In the genomic region with DNA sequence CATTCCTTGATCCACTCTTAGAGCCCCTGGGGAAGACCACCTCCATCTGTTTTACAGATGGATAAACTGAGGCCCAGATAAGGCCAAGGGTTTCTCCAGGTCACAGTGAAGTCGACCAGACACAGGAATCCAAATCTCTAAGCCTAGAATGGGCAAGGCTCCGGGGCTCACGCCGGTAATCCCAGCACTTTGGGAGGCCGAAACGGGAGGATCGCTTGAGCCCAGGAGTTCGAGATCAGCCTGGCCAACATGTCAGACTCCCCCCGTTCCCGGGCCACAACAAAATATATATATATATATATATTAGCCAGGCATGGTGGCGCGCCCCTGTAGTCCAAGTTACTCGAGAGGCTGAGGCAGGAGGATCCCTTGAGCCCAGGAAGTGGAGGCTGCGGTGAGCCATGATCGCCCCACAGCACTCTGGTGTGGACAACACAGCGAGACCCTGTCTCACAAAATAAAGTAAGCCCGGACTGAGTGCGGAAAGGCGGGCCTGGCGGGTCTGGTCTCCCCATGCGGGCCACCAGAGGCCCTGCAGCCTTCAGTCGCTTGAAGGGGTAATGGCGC, we compare ENCODE assay signal across 8 cellular contexts. TPM values are rescaled to one million over a fixed set of nuclear protein-coding genes. Genes with fewer than 3 reads are reported as not detected.
DNase-seq lines count a peak whose midpoint lies in the region; ATAC-seq and TF ChIP-seq lines count a peak whose summit lies in the region.

No MANE protein-coding gene starts in this region.

- BruUV-seq in HCT116 (replicated peaks; lab: Mats Ljungman, UMichigan) = TSS peak; percentile 76

- intact Hi-C loops in HCT116 (cut with micrococcal nuclease) = no loop called here

- H3F3A ChIP-seq in smooth muscle cell (ENCODE audit: low read depth) = peaks cover 26% of the 10 kb centered on the region

- H3K79me2 ChIP-seq in HCT116 (ENCODE audit: insufficient read depth, low read length) (peaks cover 43% of the 10 kb centered on the region), smooth muscle cell (ENCODE audit: low read depth) (peaks cover 37% of the 10 kb centered on the region)

- H3K27me3 ChIP-seq in HCT116 (ENCODE audit: insufficient read depth, low read length) (no peaks in the 10 kb centered on the region), WERI-Rb-1 (ENCODE audit: insufficient read depth, low read depth, severe bottlenecking) (no peaks in the 10 kb centered on the region), foreskin keratinocyte (no peaks in the 10 kb centered on the region), smooth muscle cell (ENCODE audit: low read depth) (no peaks in the 10 kb centered on the region)

- ATAC-seq in HCT116 (no peak), foreskin keratinocyte (no peak), GM19328 (IDR thresholded peaks at IDR 0.05; ENCODE audit: unreplicated experiment) (no peak), HG03196 (IDR thresholded peaks at IDR 0.05; ENCODE audit: unreplicated experiment) (no peak)

- peak overlapping the region; percentile 38 to 40 for H3K4me3 ChIP-seq in HCT116 (replicated peaks in 1 of 2; ENCODE audit: low read depth in 1 of 2, low read length in 2 of 2)
- no peak overlapping the region for H3K4me3 ChIP-seq in WERI-Rb-1 (ENCODE audit: low read depth, low read length)
- H3K4me3 ChIP-seq in smooth muscle cell = peak overlapping the region; percentile 36

- H3K9ac ChIP-seq in HCT116 (ENCODE audit: low read length) (peak overlapping the region; percentile 48), smooth muscle cell (ENCODE audit: low read depth) (peak overlapping the region; percentile 30)

- POLR2A ChIA-PET in HCT116 (lab: Charles Lee) = no interaction called here

- TF ChIP-seq CTCF in HCT116 (IDR thresholded peaks at IDR 0.05 in 2 of 3, conservative IDR thresholded peaks at IDR 0.05 in 1 of 3; ENCODE audit: borderline replicate concordance in 1 of 3, insufficient read depth in 1 of 3, low read depth in 2 of 3, low read length in 2 of 3) = no peak
- TF ChIP-seq CTCF in WERI-Rb-1 (IDR thresholded peaks at IDR 0.05; ENCODE audit: low read depth, low read length) = no peak
- TF ChIP-seq CTCF in foreskin keratinocyte (conservative IDR thresholded peaks at IDR 0.05) = peak; percentile 3
- TF ChIP-seq CTCF in smooth muscle cell (IDR thresholded peaks at IDR 0.05; ENCODE audit: borderline replicate concordance, insufficient read depth, poor library complexity, severe bottlenecking) = no peak

- H3K36me3 ChIP-seq in HCT116 (ENCODE audit: control insufficient read depth in 1 of 2, insufficient read depth in 2 of 2, low read length in 2 of 2) = peaks cover 21 to 43% of the 10 kb centered on the region in 2 experiments
- H3K36me3 ChIP-seq in WERI-Rb-1 = peaks cover 44% of the 10 kb centered on the region
- no peaks in the 10 kb centered on the region for H3K36me3 ChIP-seq in smooth muscle cell (ENCODE audit: low read depth)

- TF ChIP-seq POLR2A in HCT116 (IDR thresholded peaks at IDR 0.05; ENCODE audit: borderline replicate concordance, extremely low read depth, insufficient read depth, insufficient read length) = no peak

- H3K27ac ChIP-seq in HCT116 (ENCODE audit: low read depth, low read length) (peak overlapping the region; percentile 47), WERI-Rb-1 (peak overlapping the region; percentile 65), foreskin keratinocyte (peak overlapping the region; percentile 6), smooth muscle cell (ENCODE audit: low read depth) (no peak overlapping the region)

- H3K9me2 ChIP-seq in HCT116 (ENCODE audit: insufficient read depth) = no peaks in the 10 kb centered on the region

- CTCF ChIA-PET in HCT116 (lab: Charles Lee) = no interaction called here

- H3K4me1 ChIP-seq in HCT116 (ENCODE audit: control insufficient read depth in 1 of 2, insufficient read depth in 2 of 2, low read length in 2 of 2) (peaks cover 7 to 33% of the 10 kb centered on the region in 2 experiments; a peak in 3 of 4 replicates), foreskin keratinocyte (no peaks in the 10 kb centered on the region), smooth muscle cell (ENCODE audit: low read depth) (peaks cover 13% of the 10 kb centered on the region)

- no peak for DNase-seq in HCT116 (ENCODE audit: low read depth, low spot score)
- no peak for DNase-seq in WERI-Rb-1
- DNase-seq in foreskin keratinocyte = no peak
- no peak for DNase-seq in smooth muscle cell (lab: John Stamatoyannopoulos, UW; ENCODE audit: unreplicated experiment)
- no peak for DNase-seq in HUDEP-2 (lab: John Stamatoyannopoulos, UW; ENCODE audit: unreplicated experiment in 76 of 76)
- DNase-seq in Kasumi-1 (lab: John Stamatoyannopoulos, UW) = no peak

- H4K20me1 ChIP-seq in HCT116 (ENCODE audit: insufficient read depth) = peaks cover 19% of the 10 kb centered on the region; the same call in 1 of the 2 replicates
- H4K20me1 ChIP-seq in smooth muscle cell (ENCODE audit: low read depth) = peaks cover 43% of the 10 kb centered on the region

- 67% methylated on average over 23 of the region's 23 CpGs for WGBS in smooth muscle cell (ENCODE audit: low lambda C conversion rate)

- no peak for TF ChIP-seq RAD21 in HCT116 (IDR thresholded peaks at IDR 0.05; ENCODE audit: low read depth)

- no peaks in the 10 kb centered on the region for H3K9me3 ChIP-seq in HCT116 (ENCODE audit: control insufficient read depth in 1 of 2, insufficient read depth in 1 of 2, low read depth in 1 of 2, low read length in 2 of 2)
- H3K9me3 ChIP-seq in WERI-Rb-1 (ENCODE audit: severe bottlenecking) = peaks cover 2% of the 10 kb centered on the region
- no peaks in the 10 kb centered on the region for H3K9me3 ChIP-seq in smooth muscle cell (replicated peaks; ENCODE audit: low read depth)

- RAD21 ChIA-PET in HCT116 (lab: Charles Lee; ENCODE audit: low non-redundant PET in 1 of 2, low total read pairs in 2 of 2, uncharacterized antibody in 2 of 2, unreplicated experiment in 2 of 2) = no interaction called here

- H3K4me2 ChIP-seq in HCT116 (ENCODE audit: low read length) = peak overlapping the region; percentile 85
- H3K4me2 ChIP-seq in smooth muscle cell = peak overlapping the region; percentile 80

- no peak overlapping the region for H2AFZ ChIP-seq in HCT116 (ENCODE audit: low read depth, low read length, poor library complexity, severe bottlenecking)
- peak overlapping the region; percentile 85 for H2AFZ ChIP-seq in smooth muscle cell (ENCODE audit: low read depth)

TF ChIP-seq in HCT116, 20 proteins besides CTCF, POLR2A, EP300 and RAD21 (continues in another document):
- TF ChIP-seq POLR2AphosphoS5 (IDR thresholded peaks at IDR 0.05; ENCODE audit: low read depth, low read length) = no peak
- no peak for TF ChIP-seq ZNF274 (IDR thresholded peaks at IDR 0.05; ENCODE audit: low read depth, low read length)
- no peak for TF ChIP-seq YY1 (IDR thresholded peaks at IDR 0.05; ENCODE audit: extremely low read depth, insufficient replicate concordance, low read depth, low read length)
- TF ChIP-seq, protein P1, sequence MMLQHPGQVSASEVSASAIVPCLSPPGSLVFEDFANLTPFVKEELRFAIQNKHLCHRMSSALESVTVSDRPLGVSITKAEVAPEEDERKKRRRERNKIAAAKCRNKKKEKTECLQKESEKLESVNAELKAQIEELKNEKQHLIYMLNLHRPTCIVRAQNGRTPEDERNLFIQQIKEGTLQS (IDR thresholded peaks at IDR 0.05) = no peak
- no peak for TF ChIP-seq SRF (IDR thresholded peaks at IDR 0.05; ENCODE audit: low read depth)
- TF ChIP-seq, protein P2, sequence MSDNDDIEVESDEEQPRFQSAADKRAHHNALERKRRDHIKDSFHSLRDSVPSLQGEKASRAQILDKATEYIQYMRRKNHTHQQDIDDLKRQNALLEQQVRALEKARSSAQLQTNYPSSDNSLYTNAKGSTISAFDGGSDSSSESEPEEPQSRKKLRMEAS (IDR thresholded peaks at IDR 0.05) = no peak
- TF ChIP-seq ELF1 (IDR thresholded peaks at IDR 0.05; ENCODE audit: borderline replicate concordance, low read depth) = no peak
- TF ChIP-seq EZH2 (IDR thresholded peaks at IDR 0.05) = no peak

RNA-seq across cellular contexts. Expression of gene RPL13A, which starts 0.6 kb away (rescaled TPM):
- total RNA-seq in HCT116 (2021; ENCODE audit: unreplicated experiment) (3,719 TPM), foreskin keratinocyte (2,087 and 2,308 TPM in 2 replicates), smooth muscle cell (1,134 and 1,154 TPM in 2 replicates)
- polyA plus RNA-seq in HCT116 (2012) = 4,853 and 5,472 TPM in 2 replicates
- polyA plus RNA-seq in foreskin keratinocyte (3,579 and 3,909 TPM in 2 replicates), smooth muscle cell (732 and 818 TPM in 2 replicates)

RNA-seq across cellular contexts. Expression of gene RPS11, which starts 9.4 kb away (rescaled TPM):
- total RNA-seq in HCT116 (2021; ENCODE audit: unreplicated experiment) = 2,353 TPM
- 4,962 and 5,407 TPM in 2 replicates for polyA plus RNA-seq in HCT116 (2012)
- total RNA-seq in foreskin keratinocyte = 2,410 and 2,439 TPM in 2 replicates
- polyA plus RNA-seq in foreskin keratinocyte = 3,599 and 3,602 TPM in 2 replicates
- 3,115 and 3,456 TPM in 2 replicates for total RNA-seq in smooth muscle cell
- polyA plus RNA-seq in smooth muscle cell = 729 and 804 TPM in 2 replicates

RNA-seq across cellular contexts. Expression of gene FLT3LG, which starts 12.8 kb away (rescaled TPM):
- 3.8 TPM for total RNA-seq in HCT116 (2021; ENCODE audit: unreplicated experiment)
- 2.5 and 4.0 TPM in 2 replicates for polyA plus RNA-seq in HCT116 (2012)
- total RNA-seq in foreskin keratinocyte = 6.0 TPM in 2 replicates
- polyA plus RNA-seq in foreskin keratinocyte = 9.3 and 10.6 TPM in 2 replicates
- 0.27 and 0.45 TPM in 2 replicates for total RNA-seq in smooth muscle cell
- polyA plus RNA-seq in smooth muscle cell = 0.85 and 2.0 TPM in 2 replicates

RNA-seq across cellular contexts. Expression of gene FCGRT, which starts 25.7 kb away (rescaled TPM):
- total RNA-seq in HCT116 (2021; ENCODE audit: unreplicated experiment) (1.8 TPM), foreskin keratinocyte (22.2 and 23.5 TPM in 2 replicates), smooth muscle cell (58.1 and 66.1 TPM in 2 replicates)
- 1.2 and 2.1 TPM in 2 replicates for polyA plus RNA-seq in HCT116 (2012)
- polyA plus RNA-seq in foreskin keratinocyte (23.7 and 25.6 TPM in 2 replicates), smooth muscle cell (127 and 135 TPM in 2 replicates)

RNA-seq across cellular contexts. Expression of gene ALDH16A1, which starts 33.8 kb away (rescaled TPM):
- total RNA-seq in HCT116 (2021; ENCODE audit: unreplicated experiment) (22.8 TPM), foreskin keratinocyte (23.0 and 39.1 TPM in 2 replicates), smooth muscle cell (10.5 and 18.6 TPM in 2 replicates)
- polyA plus RNA-seq in HCT116 (2012) = 22.6 and 25.5 TPM in 2 replicates
- polyA plus RNA-seq in foreskin keratinocyte (26.5 and 36.7 TPM in 2 replicates), smooth muscle cell (24.6 and 24.7 TPM in 2 replicates)
